In genomic region chr9:2173861-2174260, GRCh38 we compare ENCODE assay signal across 29 cellular contexts.
"Had no signal": no experiment of that assay in that cellular context is flagged by ENCODE, and none has a peak within 500 bp of the region (broad histone marks: within the 10 kb centered on the region; RNA-seq: fewer than 3 reads in every experiment).

No MANE protein-coding gene starts in this region.

- H3K27ac ChIP-seq: ascending aorta, body of pancreas, KMS-11 had no signal

- DNase-seq: activated B cell treated with CpG ODN at 0.5 μM for 24 hours; activated CD4-positive, alpha-beta T cell treated with anti-CD3 and anti-CD28 coated beads for 1 hour; activated CD4-positive, alpha-beta T cell treated with anti-CD3 and anti-CD28 coated beads, Interleukin-2, amount 10 ng/mL, durations not matched to agents 24 days and 14 days; activated CD4-positive, alpha-beta T cell treated with anti-CD3 and anti-CD28 coated beads, Interleukin-2, amount 50 U/mL, for 48 hours; activated CD8-positive, alpha-beta memory T cell treated with anti-CD3 and anti-CD28 coated beads, Interleukin-2, amount 10 ng/mL, durations not matched to agents 7 days and 5 days; activated effector memory CD4-positive, alpha-beta T cell treated with anti-CD3 and anti-CD28 coated beads, Interleukin-2, amount 50 U/mL, for 16 hours; activated naive CD4-positive, alpha-beta T cell treated with Interleukin-2 at 50 U/mL for 16 hours; activated naive CD8-positive, alpha-beta T cell treated with anti-CD3 and anti-CD28 coated beads, Interleukin-2, amount 50 U/mL, for 24 hours; activated T-cell treated with anti-CD3 and anti-CD28 coated beads, Interleukin-2, amount 50 U/mL, for 24 hours; amniotic stem cell; body of pancreas; MV-4-11; NCI-H1092 treated with DMSO at 0.1 percent for 48 hours; NCI-H1417 treated with DMSO at 0.1 percent for 48 hours; NCI-H1694; NCI-H2029; NCI-H2107; NCI-H2171 treated with DMSO at 0.1 percent for 48 hours; NCI-H226; NCI-H526 treated with DMSO at 0.1 percent for 48 hours; NCI-H82; PC-3; SHP77 treated with DMSO at 0.1 percent for 48 hours; T-helper 9 cell had no signal

- H3K4me3 ChIP-seq: ascending aorta, body of pancreas had no signal

- H3K9ac ChIP-seq: KMS-11 had no signal

- H3K4me1 Mint-ChIP-seq: activated B cell treated with CpG ODN at 0.5 μM for 24 hours; activated CD8-positive, alpha-beta memory T cell treated with anti-CD3 and anti-CD28 coated beads, Interleukin-2, amount 10 ng/mL, durations not matched to agents 7 days and 5 days; activated naive CD8-positive, alpha-beta T cell treated with anti-CD3 and anti-CD28 coated beads, Interleukin-2, amount 50 U/mL, for 24 hours had no signal

- H3K9me3 ChIP-seq: ascending aorta, body of pancreas had no signal

- H3K27me3 ChIP-seq: ascending aorta, body of pancreas had no signal

- H3K4me3 Mint-ChIP-seq: activated B cell treated with CpG ODN at 0.5 μM for 24 hours; activated CD4-positive, alpha-beta T cell treated with anti-CD3 and anti-CD28 coated beads, Interleukin-2, amount 10 ng/mL, durations not matched to agents 24 days and 14 days; activated CD8-positive, alpha-beta memory T cell treated with anti-CD3 and anti-CD28 coated beads, Interleukin-2, amount 10 ng/mL, durations not matched to agents 7 days and 5 days; activated naive CD8-positive, alpha-beta T cell treated with anti-CD3 and anti-CD28 coated beads, Interleukin-2, amount 50 U/mL, for 24 hours; activated T-cell treated with anti-CD3 and anti-CD28 coated beads, Interleukin-2, amount 50 U/mL, for 24 hours; activated T-helper 1 cell treated with anti-CD3 and anti-CD28 coated beads, Interleukin-12 subunit alpha, Interleukin-12 subunit beta, Interleukin-2, Interleukin-4 antibody, amounts not matched to agents 30 ng/mL and 10 ng/mL and 1 ng/mL, durations not matched to agents 14 hours and 24 hours and 36 hours; T-helper 1 cell treated with Interleukin-12 subunit alpha and Interleukin-12 subunit beta and Interleukin-4 antibody, amounts not matched to agents 30 μg/mL and 1 μg/mL, for 36 hours had no signal

- H3K27ac Mint-ChIP-seq: activated B cell treated with CpG ODN at 0.5 μM for 24 hours; activated CD4-positive, alpha-beta T cell treated with anti-CD3 and anti-CD28 coated beads, Interleukin-2, amount 10 ng/mL, durations not matched to agents 24 days and 14 days; activated CD8-positive, alpha-beta memory T cell treated with anti-CD3 and anti-CD28 coated beads, Interleukin-2, amount 10 ng/mL, durations not matched to agents 7 days and 5 days; activated naive CD8-positive, alpha-beta T cell treated with anti-CD3 and anti-CD28 coated beads, Interleukin-2, amount 50 U/mL, for 24 hours; activated T-cell treated with anti-CD3 and anti-CD28 coated beads, Interleukin-2, amount 50 U/mL, for 24 hours; activated T-helper 1 cell treated with anti-CD3 and anti-CD28 coated beads, Interleukin-12 subunit alpha, Interleukin-12 subunit beta, Interleukin-2, Interleukin-4 antibody, amounts not matched to agents 30 ng/mL and 10 ng/mL and 1 ng/mL, durations not matched to agents 14 hours and 24 hours and 36 hours; T-helper 1 cell treated with Interleukin-12 subunit alpha and Interleukin-12 subunit beta and Interleukin-4 antibody, amounts not matched to agents 30 μg/mL and 1 μg/mL, for 36 hours had no signal

- H3K27me3 Mint-ChIP-seq: activated B cell treated with CpG ODN at 0.5 μM for 24 hours; activated CD4-positive, alpha-beta T cell treated with anti-CD3 and anti-CD28 coated beads, Interleukin-2, amount 10 ng/mL, durations not matched to agents 24 days and 14 days; activated CD8-positive, alpha-beta memory T cell treated with anti-CD3 and anti-CD28 coated beads, Interleukin-2, amount 10 ng/mL, durations not matched to agents 7 days and 5 days; activated naive CD8-positive, alpha-beta T cell treated with anti-CD3 and anti-CD28 coated beads, Interleukin-2, amount 50 U/mL, for 24 hours; activated T-cell treated with anti-CD3 and anti-CD28 coated beads, Interleukin-2, amount 50 U/mL, for 24 hours had no signal

- ATAC-seq: activated CD8-positive, alpha-beta memory T cell treated with anti-CD3 and anti-CD28 coated beads, Interleukin-2, amount 10 ng/mL, durations not matched to agents 7 days and 5 days; activated naive CD4-positive, alpha-beta T cell treated with anti-CD3 and anti-CD28 coated beads, Interleukin-2, amount 50 U/mL, for 72 hours; activated naive CD8-positive, alpha-beta T cell treated with anti-CD3 and anti-CD28 coated beads, Interleukin-2, amount 50 U/mL, for 24 hours; body of pancreas; PC-3 had no signal

- H3K4me1 ChIP-seq: ascending aorta had no signal

- H3K4me2 ChIP-seq: KMS-11 had no signal

- H3K9me3 Mint-ChIP-seq: activated B cell treated with CpG ODN at 0.5 μM for 24 hours; activated naive CD4-positive, alpha-beta T cell treated with anti-CD3 and anti-CD28 coated beads, Interleukin-2, amount 50 U/mL, for 72 hours; activated naive CD8-positive, alpha-beta T cell treated with anti-CD3 and anti-CD28 coated beads, Interleukin-2, amount 50 U/mL, for 24 hours; activated T-cell treated with anti-CD3 and anti-CD28 coated beads, Interleukin-2, amount 50 U/mL, for 24 hours; activated T-helper 1 cell treated with anti-CD3 and anti-CD28 coated beads, Interleukin-12 subunit alpha, Interleukin-12 subunit beta, Interleukin-2, Interleukin-4 antibody, amounts not matched to agents 30 ng/mL and 10 ng/mL and 1 ng/mL, durations not matched to agents 14 hours and 24 hours and 36 hours; T-helper 1 cell treated with Interleukin-12 subunit alpha and Interleukin-12 subunit beta and Interleukin-4 antibody, amounts not matched to agents 30 μg/mL and 1 μg/mL, for 36 hours had no signal
